ENCODE assay signal across 13 cellular contexts in genomic region chr2:157363612-157364101, GRCh38. TPM values are rescaled to one million over a fixed set of nuclear protein-coding genes. Genes with fewer than 3 reads are reported as not detected.
DNase-seq lines count a peak whose midpoint lies in the region; ATAC-seq and TF ChIP-seq lines count a peak whose summit lies in the region.
"Had no signal": no experiment of that assay in that cellular context is flagged by ENCODE, and none has a peak within 500 bp of the region (broad histone marks: within the 10 kb centered on the region; RNA-seq: fewer than 3 reads in every experiment).

No MANE protein-coding gene starts in this region.

- WGBS in prostate gland = 55% methylated on average over 2 of the region's 2 CpGs

- H3K9me3 Mint-ChIP-seq in activated T-cell treated with anti-CD3 and anti-CD28 coated beads, Interleukin-2, amount 50 U/mL, for 72 hours = peaks cover 10 to 12% of the 10 kb centered on the region in 2 donors
- H3K9me3 Mint-ChIP-seq in stimulated activated effector memory CD8-positive, alpha-beta T cell treated with anti-CD3 and anti-CD28 coated beads, Interleukin-12 subunit alpha, Interleukin-12 subunit beta, amount 100 ng/mL, for 72 hours = peaks cover 14% of the 10 kb centered on the region

- H3K9me3 ChIP-seq in SU-DHL-6 (ENCODE audit: insufficient read depth, low read length) = peaks cover 13% of the 10 kb centered on the region; the same call in 1 of the 2 replicates
- no peaks in the 10 kb centered on the region for H3K9me3 ChIP-seq in prostate gland

- no peaks in the 10 kb centered on the region for H3K79me2 ChIP-seq in SU-DHL-6 (ENCODE audit: insufficient read depth, low read length)

- H3K27ac ChIP-seq in SU-DHL-6 (ENCODE audit: low read depth, low read length) = no peak overlapping the region
- H3K27ac ChIP-seq in prostate gland = no peak overlapping the region
- H3K27ac ChIP-seq: stomach had no signal

- no peaks in the 10 kb centered on the region for H4K20me1 ChIP-seq in SU-DHL-6 (ENCODE audit: low read depth, low read length)

- no peak overlapping the region for H3K9ac ChIP-seq in SU-DHL-6 (ENCODE audit: low read length)

- peak; percentile 85 to 92 for ATAC-seq in activated T-cell treated with anti-CD3 and anti-CD28 coated beads, Interleukin-2, amount 50 U/mL, for 72 hours (replicated peaks in 1 of 2)
- peak; percentile 49 for ATAC-seq in HG02798 (IDR thresholded peaks at IDR 0.05; ENCODE audit: poor library complexity, unreplicated experiment)
- peak; percentile 95 for ATAC-seq in stimulated activated effector memory CD8-positive, alpha-beta T cell treated with anti-CD3 and anti-CD28 coated beads, Interleukin-12 subunit alpha, Interleukin-12 subunit beta, amount 100 ng/mL, for 72 hours
- ATAC-seq: WTC11 had no signal

- H3K4me2 ChIP-seq in SU-DHL-6 (ENCODE audit: low read depth, low read length, poor library complexity, severe bottlenecking) = peak overlapping the region; percentile 6

- H2AFZ ChIP-seq in SU-DHL-6 (ENCODE audit: low read depth, low read length, severe bottlenecking) = no peak overlapping the region

- H3K4me3 Mint-ChIP-seq in activated T-cell treated with anti-CD3 and anti-CD28 coated beads, Interleukin-2, amount 50 U/mL, for 72 hours = peak overlapping the region; percentile 53 to 85
- peak overlapping the region; percentile 33 for H3K4me3 Mint-ChIP-seq in stimulated activated effector memory CD8-positive, alpha-beta T cell treated with anti-CD3 and anti-CD28 coated beads, Interleukin-12 subunit alpha, Interleukin-12 subunit beta, amount 100 ng/mL, for 72 hours
- H3K4me3 Mint-ChIP-seq: neural crest cell, WTC11 had no signal

- DNase-seq in activated T-cell treated with anti-CD3 and anti-CD28 coated beads, Interleukin-2, amount 50 U/mL, for 72 hours = no peak
- DNase-seq in activated T-cell treated with anti-CD3 and anti-CD28 coated beads for 4 hours = no peak
- no peak for DNase-seq in stimulated activated effector memory CD8-positive, alpha-beta T cell treated with anti-CD3 and anti-CD28 coated beads, Interleukin-12 subunit alpha, Interleukin-12 subunit beta, amount 100 ng/mL, for 72 hours (ENCODE audit: low spot score in 2 of 2)
- DNase-seq in DMS153 (lab: John Stamatoyannopoulos, UW) = no peak
- no peak for DNase-seq in prostate gland (ENCODE audit: low spot score)
- no peak for DNase-seq in cortex of kidney (lab: John Stamatoyannopoulos, UW)
- DNase-seq: C1 segment of cervical spinal cord; effector CD8-positive, alpha-beta T cell; stomach had no signal

- H3K4me1 Mint-ChIP-seq in activated T-cell treated with anti-CD3 and anti-CD28 coated beads, Interleukin-2, amount 50 U/mL, for 72 hours (ENCODE audit: low read depth) = peaks cover 37% of the 10 kb centered on the region
- H3K4me1 Mint-ChIP-seq in stimulated activated effector memory CD8-positive, alpha-beta T cell treated with anti-CD3 and anti-CD28 coated beads, Interleukin-12 subunit alpha, Interleukin-12 subunit beta, amount 100 ng/mL, for 72 hours = peaks cover 21% of the 10 kb centered on the region

- H3K4me1 ChIP-seq in prostate gland (replicated peaks) = no peaks in the 10 kb centered on the region
- H3K4me1 ChIP-seq: stomach had no signal

- H3K4me3 ChIP-seq in SU-DHL-6 (ENCODE audit: insufficient read depth, low read length, poor library complexity, severe bottlenecking) (no peak overlapping the region), prostate gland (no peak overlapping the region)
- H3K4me3 ChIP-seq: stomach had no signal

- H3K27me3 ChIP-seq in SU-DHL-6 (ENCODE audit: low read length) = no peaks in the 10 kb centered on the region
- no peaks in the 10 kb centered on the region for H3K27me3 ChIP-seq in prostate gland (replicated peaks; ENCODE audit: insufficient read depth)
- H3K27me3 ChIP-seq: stomach had no signal

- H3F3A ChIP-seq in SU-DHL-6 (ENCODE audit: insufficient read depth) = no peaks in the 10 kb centered on the region

- no peaks in the 10 kb centered on the region for H3K9me2 ChIP-seq in SU-DHL-6 (replicated peaks; ENCODE audit: insufficient read depth, low read length)

- TF ChIP-seq POLR2A in prostate gland (IDR thresholded peaks at IDR 0.05) = no peak

- H3K36me3 ChIP-seq in SU-DHL-6 (ENCODE audit: low read length) (no peaks in the 10 kb centered on the region), prostate gland (no peaks in the 10 kb centered on the region)
- H3K36me3 ChIP-seq: stomach had no signal

- TF ChIP-seq CTCF in SU-DHL-6 (IDR thresholded peaks at IDR 0.05; ENCODE audit: insufficient read depth, low read length, poor library complexity, severe bottlenecking) (no peak), prostate gland (IDR thresholded peaks at IDR 0.05) (no peak)

- H3K36me3 Mint-ChIP-seq in activated T-cell treated with anti-CD3 and anti-CD28 coated beads, Interleukin-2, amount 50 U/mL, for 72 hours (ENCODE audit: insufficient read depth in 2 of 2) = peaks cover 18 to 39% of the 10 kb centered on the region in 2 donors
- no peaks in the 10 kb centered on the region for H3K36me3 Mint-ChIP-seq in stimulated activated effector memory CD8-positive, alpha-beta T cell treated with anti-CD3 and anti-CD28 coated beads, Interleukin-12 subunit alpha, Interleukin-12 subunit beta, amount 100 ng/mL, for 72 hours

- peak overlapping the region; percentile 85 for H3K27ac Mint-ChIP-seq in activated T-cell treated with anti-CD3 and anti-CD28 coated beads, Interleukin-2, amount 50 U/mL, for 72 hours
- peak overlapping the region; percentile 36 for H3K27ac Mint-ChIP-seq in stimulated activated effector memory CD8-positive, alpha-beta T cell treated with anti-CD3 and anti-CD28 coated beads, Interleukin-12 subunit alpha, Interleukin-12 subunit beta, amount 100 ng/mL, for 72 hours
- H3K27ac Mint-ChIP-seq: WTC11 had no signal

- H3K27me3 Mint-ChIP-seq in activated T-cell treated with anti-CD3 and anti-CD28 coated beads, Interleukin-2, amount 50 U/mL, for 72 hours (ENCODE audit: low read depth) = no peaks in the 10 kb centered on the region

- intact Hi-C loops in prostate gland (cut with DNase I) = no loop called here

RNA-seq across cellular contexts. Expression of gene ERMN, which starts 38.0 kb away (rescaled TPM):
- 1 to 10 TPM; 2.8 to 3.5 TPM for total RNA-seq in activated T-cell treated with anti-CD3 and anti-CD28 coated beads, Interleukin-2, amount 50 U/mL, for 72 hours
- under 1 TPM in 1 of 2 donors, not detected in 1; 0.17 TPM for total RNA-seq in prostate gland
